In the genomic region with DNA sequence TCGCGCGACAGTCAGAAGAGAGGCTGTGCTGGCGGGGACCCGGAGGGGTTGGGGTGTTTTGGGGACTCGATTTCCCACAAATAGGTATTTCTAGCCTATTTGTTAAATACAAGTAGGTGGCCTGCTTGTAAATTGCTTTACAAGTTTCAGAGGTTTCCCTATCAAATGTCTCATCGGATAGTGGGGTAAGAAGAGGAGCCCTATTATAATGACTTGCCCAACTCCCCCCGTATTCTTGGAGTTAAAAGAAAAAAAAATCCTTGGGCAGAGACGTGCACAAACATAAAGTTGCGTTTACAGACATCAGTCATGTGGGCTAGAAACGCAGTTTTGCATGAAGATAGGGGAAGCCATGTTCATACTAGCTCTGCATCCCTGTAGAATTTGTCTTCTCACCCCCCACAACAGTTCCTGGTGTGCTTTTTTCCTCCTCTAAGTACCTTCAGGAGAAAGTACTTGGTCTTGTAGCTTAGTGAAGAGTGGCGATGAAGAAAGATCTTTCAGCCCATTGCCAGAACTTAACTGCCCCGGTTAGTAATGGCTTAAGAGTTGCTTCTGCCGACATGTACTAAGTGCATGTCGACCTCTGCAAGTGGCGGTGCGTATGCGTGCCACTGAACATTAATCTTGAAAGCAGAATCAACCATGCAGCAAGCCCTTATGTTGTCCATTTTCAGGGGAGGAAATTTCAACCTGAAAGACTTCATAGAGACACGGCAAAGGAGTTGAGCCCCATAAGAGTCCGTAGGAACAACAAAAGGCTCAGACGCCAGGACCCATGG, we compare ENCODE assay signal across 8 cellular contexts. TPM values are rescaled to one million over a fixed set of nuclear protein-coding genes. Genes with fewer than 3 reads are reported as not detected.
DNase-seq lines count a peak whose midpoint lies in the region; ATAC-seq and TF ChIP-seq lines count a peak whose summit lies in the region.

No MANE protein-coding gene starts in this region.

- no peaks in the 10 kb centered on the region for H3K9me3 Mint-ChIP-seq in natural killer cell

- TF ChIP-seq CTCF in GM13977 (IDR thresholded peaks at IDR 0.05; ENCODE audit: extremely low read depth, insufficient read depth, missing control alignments) (no peak), HL-60 (IDR thresholded peaks at IDR 0.05; ENCODE audit: insufficient read depth, low read length) (no peak), cardiac fibroblast (IDR thresholded peaks at IDR 0.05; ENCODE audit: low read depth, low read length) (no peak), natural killer cell (IDR thresholded peaks at IDR 0.05) (no peak)

- no peaks in the 10 kb centered on the region for H3K27me3 ChIP-seq in HL-60 (ENCODE audit: insufficient read depth, poor library complexity, severe bottlenecking)

- H3K27me3 Mint-ChIP-seq in natural killer cell (ENCODE audit: low read depth in 2 of 2): no peaks in the 10 kb centered on the region

- H3K27ac ChIP-seq in HL-60 (replicated peaks): peak overlapping the region; percentile 97

- in situ Hi-C loops in GM13977 (cut with MboI; ENCODE audit: low pct_unique_long_range_greater_than_20kb, low sequenced_read_pairs, unreplicated experiment): no loop called here

- DNase-seq in GM13977 (ENCODE audit: low spot score) (peak; percentile 46), HL-60 (ENCODE audit: low read depth in 1 of 2, low spot score in 1 of 2) (no peak), cardiac fibroblast (ENCODE audit: low read depth in 2 of 2) (no peak), natural killer cell (no peak), NCI-H748 treated with DMSO at 0.1 percent for 48 hours (lab: John Stamatoyannopoulos, UW) (no peak), HT-29 (ENCODE audit: low spot score) (no peak), UCSD-AML1 (lab: John Stamatoyannopoulos, UW; ENCODE audit: unreplicated experiment) (no peak)

- H3K4me3 ChIP-seq in HL-60 (replicated peaks; ENCODE audit: insufficient read depth, low read length): peak overlapping the region; percentile 44
- peak overlapping the region; percentile 29 to 88 for H3K4me3 ChIP-seq in cardiac fibroblast (replicated peaks in 1 of 2; ENCODE audit: low read depth in 2 of 2, low read length in 2 of 2)

- intact Hi-C loops in natural killer cell (cut with micrococcal nuclease): loop anchor here (2.0 to 10.0 kb wide), 3 partner anchors 130 to 843 kb away; partner anchors contain the start of genes CACUL1, INPP5F and MCMBP

- H3K36me3 Mint-ChIP-seq in natural killer cell: no peaks in the 10 kb centered on the region

- ATAC-seq in natural killer cell: no peak
- no peak for ATAC-seq in HG03354 (IDR thresholded peaks at IDR 0.05; ENCODE audit: poor library complexity, severe bottlenecking, unreplicated experiment)

- H3K4me3 Mint-ChIP-seq in natural killer cell: peak overlapping the region; percentile 99

- H3K4me1 Mint-ChIP-seq in natural killer cell: peaks cover 47 to 48% of the 10 kb centered on the region in 2 donors

- H3K27ac Mint-ChIP-seq in natural killer cell: peak overlapping the region; percentile 92 to 99

RNA-seq across cellular contexts. Expression of gene TIAL1, which starts 0.8 kb away (rescaled TPM):
- total RNA-seq in natural killer cell: 100 to 1,000 TPM; 195 to 227 (median 213) TPM
- 26.6 and 27.0 TPM in 2 replicates for total RNA-seq in HT-29 (2014; rRNA removed; shearing (Covaris generic))

RNA-seq across cellular contexts. Expression of gene BAG3, which starts 53.6 kb away (rescaled TPM):
- 1 to 10 TPM; 7.6 to 9.7 (median 8.3) TPM for total RNA-seq in natural killer cell
- total RNA-seq in HT-29 (2014; rRNA removed; shearing (Covaris generic)): 15.3 and 18.5 TPM in 2 replicates

RNA-seq across cellular contexts. Expression of gene RGS10, which starts 55.1 kb away (rescaled TPM):
- 10 to 100 TPM; 13.5 to 25.7 (median 21.4) TPM for total RNA-seq in natural killer cell
- total RNA-seq in HT-29 (2014; rRNA removed; shearing (Covaris generic)): 2.7 and 4.0 TPM in 2 replicates
